Comparison of ENCODE assay signal across 1 cellular context in the genomic region with DNA sequence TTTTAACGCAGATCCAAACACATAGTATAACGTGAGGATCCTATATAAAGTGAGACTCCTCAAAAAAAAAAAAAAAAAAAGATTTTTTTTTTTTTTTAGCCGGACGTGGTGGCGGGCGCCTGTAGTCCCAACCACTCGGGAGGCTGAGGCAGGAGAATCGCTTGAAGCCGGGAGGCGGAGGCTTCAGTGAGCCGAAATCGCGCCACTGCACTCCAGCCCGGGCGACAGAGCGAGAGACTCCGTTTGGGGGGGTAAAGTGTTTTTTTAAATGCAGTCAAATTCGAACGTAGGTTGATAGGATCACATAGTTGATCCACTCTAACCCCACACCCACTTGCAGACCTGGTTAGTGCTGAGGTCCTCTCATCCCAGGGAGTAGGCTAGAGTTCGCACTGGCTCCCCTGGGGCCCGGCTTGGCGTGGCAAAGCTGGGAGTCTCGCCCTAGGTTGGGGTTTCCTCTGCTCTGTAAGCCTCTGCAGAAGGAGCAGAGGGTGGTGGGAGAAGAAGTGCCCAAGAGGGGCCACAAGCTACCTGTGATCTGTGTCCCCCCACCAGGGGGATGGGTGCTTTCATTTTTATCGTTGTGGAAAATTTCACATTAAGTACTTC.
TF ChIP-seq lines count a peak whose summit lies in the region.

No MANE protein-coding gene starts in this region.

TF ChIP-seq in GM12878, 131 proteins besides CTCF, POLR2A, EP300 and RAD21:
- TF ChIP-seq TBL1XR1 (IDR thresholded peaks at IDR 0.05; ENCODE audit: low read depth, low read length) (no peak), EZH2 (IDR thresholded peaks at IDR 0.05; ENCODE audit: borderline replicate concordance, control insufficient read depth, low read depth, low read length) (no peak), IRF5 (IDR thresholded peaks at IDR 0.05; ENCODE audit: borderline replicate concordance) (no peak), SMARCA5 (IDR thresholded peaks at IDR 0.05) (no peak)
- TF ChIP-seq, protein P1, sequence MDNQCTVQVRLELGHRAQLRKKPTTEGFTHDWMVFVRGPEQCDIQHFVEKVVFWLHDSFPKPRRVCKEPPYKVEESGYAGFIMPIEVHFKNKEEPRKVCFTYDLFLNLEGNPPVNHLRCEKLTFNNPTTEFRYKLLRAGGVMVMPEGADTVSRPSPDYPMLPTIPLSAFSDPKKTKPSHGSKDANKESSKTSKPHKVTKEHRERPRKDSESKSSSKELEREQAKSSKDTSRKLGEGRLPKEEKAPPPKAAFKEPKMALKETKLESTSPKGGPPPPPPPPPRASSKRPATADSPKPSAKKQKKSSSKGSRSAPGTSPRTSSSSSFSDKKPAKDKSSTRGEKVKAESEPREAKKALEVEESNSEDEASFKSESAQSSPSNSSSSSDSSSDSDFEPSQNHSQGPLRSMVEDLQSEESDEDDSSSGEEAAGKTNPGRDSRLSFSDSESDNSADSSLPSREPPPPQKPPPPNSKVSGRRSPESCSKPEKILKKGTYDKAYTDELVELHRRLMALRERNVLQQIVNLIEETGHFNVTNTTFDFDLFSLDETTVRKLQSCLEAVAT (IDR thresholded peaks at IDR 0.05): peak; percentile 52; the same call in 1 of the 2 replicates
